In genomic region chr1:108624069-108624468, GRCh38 we compare ENCODE assay signal across 1 cellular context.
TF ChIP-seq lines count a peak whose summit lies in the region.

No MANE protein-coding gene starts in this region.

TF ChIP-seq in GM23338, 12 proteins besides CTCF, POLR2A, EP300 and RAD21 (continued from another document):
- TF ChIP-seq ZNF462 (CRISPR knock-in tag; IDR thresholded peaks at IDR 0.05): no peak
- TF ChIP-seq NANOG (IDR thresholded peaks at IDR 0.05; ENCODE audit: borderline replicate concordance): no peak
